In the genomic region with DNA sequence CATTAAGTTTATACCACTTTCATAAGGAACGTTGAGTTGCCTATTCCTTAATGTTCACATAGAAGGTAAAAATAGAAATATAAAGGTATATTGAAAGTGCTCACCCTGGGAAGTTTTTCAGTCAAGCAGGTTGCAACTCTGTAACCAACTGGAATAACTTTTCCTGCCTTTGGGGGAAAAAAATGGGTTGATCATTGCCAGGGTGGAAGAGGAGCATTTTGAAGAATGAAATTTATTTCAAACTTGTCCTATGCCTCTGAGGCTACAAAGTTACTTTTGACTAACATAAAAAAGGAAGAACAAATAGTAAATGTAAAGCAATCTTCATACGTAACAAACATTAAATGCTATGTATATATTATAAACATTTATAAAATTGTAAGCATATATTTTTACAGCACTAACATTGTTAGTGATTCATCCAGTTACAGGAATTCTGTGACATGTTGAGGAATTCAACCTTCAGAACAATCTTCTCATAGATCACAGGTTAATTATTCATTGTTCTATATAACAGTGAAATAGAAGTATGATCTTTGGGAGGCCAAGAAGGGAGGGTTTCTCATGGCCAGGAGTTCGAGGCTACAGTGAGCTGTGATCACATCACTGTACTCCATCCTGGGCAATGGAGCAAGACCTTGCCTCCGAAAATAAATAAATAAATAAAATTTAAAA, we compare ENCODE assay signal across 25 cellular contexts. TPM values are rescaled to one million over a fixed set of nuclear protein-coding genes. Genes with fewer than 3 reads are reported as not detected.
DNase-seq lines count a peak whose midpoint lies in the region; ATAC-seq, FAIRE-seq and TF ChIP-seq lines count a peak whose summit lies in the region.
"Had no signal": no experiment of that assay in that cellular context is flagged by ENCODE, and none has a peak within 500 bp of the region (broad histone marks: within the 10 kb centered on the region; RNA-seq: fewer than 3 reads in every experiment).

No MANE protein-coding gene starts in this region.

- H3K9me2 ChIP-seq in PC-3 (replicated peaks; ENCODE audit: low read length): no peaks in the 10 kb centered on the region

- H3K9ac ChIP-seq in PC-3 (ENCODE audit: low read length): no peak overlapping the region
- H3K9ac ChIP-seq: BLaER1 treated with 17β-estradiol and CSF1 and Interleukin-3, amounts not matched to agents 10 nM and 100 nM had no signal

- TF ChIP-seq POLR2A in A549 (IDR thresholded peaks at IDR 0.05; ENCODE audit: low read length): no peak

- no peak for TF ChIP-seq EP300 in A549 (IDR thresholded peaks at IDR 0.05)

- H3K79me2 ChIP-seq in PC-3 (ENCODE audit: low read length): no peaks in the 10 kb centered on the region

- TF ChIP-seq RAD21 in A549 (conservative IDR thresholded peaks at IDR 0.05 in 1 of 2, IDR thresholded peaks at IDR 0.05 in 1 of 2): no peak

- H3K36me3 ChIP-seq in PC-3 (ENCODE audit: low read depth, low read length): no peaks in the 10 kb centered on the region
- no peaks in the 10 kb centered on the region for H3K36me3 ChIP-seq in kidney epithelial cell (ENCODE audit: control insufficient read depth, insufficient read depth, low read length)
- no peaks in the 10 kb centered on the region for H3K36me3 ChIP-seq in lower lobe of right lung
- H3K36me3 ChIP-seq: BLaER1 treated with 17β-estradiol and CSF1 and Interleukin-3, amounts not matched to agents 10 nM and 100 nM had no signal

- DNase-seq in A549 (ENCODE audit: low read depth in 1 of 2, low spot score in 1 of 2) (peak in 1 of 2 experiments; percentile 19), PC-3 (no peak), kidney epithelial cell (ENCODE audit: low read depth) (peak; percentile 32), renal cortical epithelial cell (ENCODE audit: low read depth) (peak; percentile 91), lower lobe of right lung (no peak)
- DNase-seq: CD4-positive, CD25-positive, alpha-beta regulatory T cell; CD8-positive, alpha-beta memory T cell; COR-L47; DMS 273 treated with DMSO at 0.1 percent for 48 hours; DMS53; DND-41; EL; GOT3; H7; HFFc6; IMR-90 had no signal

- BruUV-seq in PC-3 (replicated peaks; lab: Mats Ljungman, UMichigan): no TSS peak

- intact Hi-C loops in PC-3 (cut with micrococcal nuclease) (no loop called here), lower lobe of right lung (cut with DNase I) (no loop called here)

- H3K4me2 ChIP-seq in A549 (peak overlapping the region; percentile 59), PC-3 (ENCODE audit: low read length) (no peak overlapping the region)
- H3K4me2 ChIP-seq: BLaER1 treated with 17β-estradiol and CSF1 and Interleukin-3, amounts not matched to agents 10 nM and 100 nM had no signal

- POLR2A ChIA-PET in A549 (lab: Yijun Ruan, JAX): no interaction called here
- POLR2A ChIA-PET in PC-3 (lab: Charles Lee; ENCODE audit: unreplicated experiment): no interaction called here

- WGBS in A549 (ENCODE audit: missing lambda C conversion rate): 18% methylated on average over 4 of the region's 4 CpGs

- H3K27me3 ChIP-seq in PC-3 (ENCODE audit: low read length) (no peaks in the 10 kb centered on the region), kidney epithelial cell (ENCODE audit: control insufficient read depth, insufficient read depth, low read length) (no peaks in the 10 kb centered on the region), lower lobe of right lung (ENCODE audit: low read depth) (no peaks in the 10 kb centered on the region)
- H3K27me3 ChIP-seq: BLaER1 treated with 17β-estradiol and CSF1 and Interleukin-3, amounts not matched to agents 10 nM and 100 nM had no signal

- no peak for TF ChIP-seq CTCF in A549 (IDR thresholded peaks at IDR 0.05)
- no peak for TF ChIP-seq CTCF in PC-3 (conservative IDR thresholded peaks at IDR 0.05; ENCODE audit: low read depth, low read length)
- no peak for TF ChIP-seq CTCF in kidney epithelial cell (IDR thresholded peaks at IDR 0.05; ENCODE audit: insufficient read depth, low read length, poor library complexity, severe bottlenecking)
- TF ChIP-seq CTCF in lower lobe of right lung (IDR thresholded peaks at IDR 0.05): no peak

- CTCF ChIA-PET in A549 (lab: Yijun Ruan, JAX): no interaction called here
- CTCF ChIA-PET in PC-3 (lab: Charles Lee): no interaction called here

- H3K4me1 ChIP-seq in A549 (peaks cover 21% of the 10 kb centered on the region), PC-3 (ENCODE audit: insufficient read depth, low read length) (no peaks in the 10 kb centered on the region), lower lobe of right lung (no peaks in the 10 kb centered on the region)
- H3K4me1 ChIP-seq: BLaER1 treated with 17β-estradiol and CSF1 and Interleukin-3, amounts not matched to agents 10 nM and 100 nM had no signal

- no peak for FAIRE-seq in A549 (lab: Jason Lieb, UNC)
- FAIRE-seq: GM12891, HTR-8/SVneo had no signal

- ATAC-seq in A549 (peak in 1 of 2 experiments; percentile 44; a peak in 2 of 6 replicates), PC-3 (peak; percentile 38; the same call in 1 of the 2 replicates), lower lobe of right lung (no peak), GM19035 (IDR thresholded peaks at IDR 0.05; ENCODE audit: unreplicated experiment) (no peak), GM21390 (IDR thresholded peaks at IDR 0.05; ENCODE audit: unreplicated experiment) (no peak)
- ATAC-seq: HCT116 had no signal

- H3F3A ChIP-seq in PC-3 (ENCODE audit: low read length, unreplicated experiment): no peaks in the 10 kb centered on the region

- H3K4me3 ChIP-seq in A549: no peak overlapping the region
- H3K4me3 ChIP-seq in PC-3 (ENCODE audit: low read length): no peak overlapping the region
- H3K4me3 ChIP-seq in kidney epithelial cell (ENCODE audit: low read depth, low read length): peak overlapping the region; percentile 7
- no peak overlapping the region for H3K4me3 ChIP-seq in lower lobe of right lung
- H3K4me3 ChIP-seq: BLaER1 treated with 17β-estradiol and CSF1 and Interleukin-3, amounts not matched to agents 10 nM and 100 nM had no signal

- H3K9me3 ChIP-seq in A549 (no peaks in the 10 kb centered on the region), PC-3 (ENCODE audit: low read length) (no peaks in the 10 kb centered on the region), lower lobe of right lung (no peaks in the 10 kb centered on the region)
- H3K9me3 ChIP-seq: BLaER1 treated with 17β-estradiol and CSF1 and Interleukin-3, amounts not matched to agents 10 nM and 100 nM had no signal

- H4K20me1 ChIP-seq in PC-3 (ENCODE audit: low read length): no peaks in the 10 kb centered on the region
- H4K20me1 ChIP-seq: BLaER1 treated with 17β-estradiol and CSF1 and Interleukin-3, amounts not matched to agents 10 nM and 100 nM had no signal

- no peak overlapping the region for H2AFZ ChIP-seq in PC-3 (ENCODE audit: low read length)

- H3K27ac ChIP-seq in A549 (peak overlapping the region; percentile 55 to 80; a peak in 5 of 6 replicates), PC-3 (ENCODE audit: low read length) (no peak overlapping the region), lower lobe of right lung (no peak overlapping the region)
- H3K27ac ChIP-seq: 22Rv1; BLaER1 treated with 17β-estradiol and CSF1 and Interleukin-3, amounts not matched to agents 10 nM and 100 nM had no signal

TF ChIP-seq in A549, 52 proteins besides CTCF, POLR2A, EP300 and RAD21:
- TF ChIP-seq HOXA7 (CRISPR knock-in tag; IDR thresholded peaks at IDR 0.05) (no peak), MAZ (IDR thresholded peaks at IDR 0.05; ENCODE audit: borderline replicate concordance, low read depth, low read length) (no peak), CEBPB (IDR thresholded peaks at IDR 0.05) (no peak), CBX2 (IDR thresholded peaks at IDR 0.05; ENCODE audit: borderline replicate concordance, low read depth) (no peak), HEYL (CRISPR knock-in tag; IDR thresholded peaks at IDR 0.05) (no peak), RCOR1 (IDR thresholded peaks at IDR 0.05; ENCODE audit: low read depth, low read length) (no peak)
- TF ChIP-seq, protein P1, sequence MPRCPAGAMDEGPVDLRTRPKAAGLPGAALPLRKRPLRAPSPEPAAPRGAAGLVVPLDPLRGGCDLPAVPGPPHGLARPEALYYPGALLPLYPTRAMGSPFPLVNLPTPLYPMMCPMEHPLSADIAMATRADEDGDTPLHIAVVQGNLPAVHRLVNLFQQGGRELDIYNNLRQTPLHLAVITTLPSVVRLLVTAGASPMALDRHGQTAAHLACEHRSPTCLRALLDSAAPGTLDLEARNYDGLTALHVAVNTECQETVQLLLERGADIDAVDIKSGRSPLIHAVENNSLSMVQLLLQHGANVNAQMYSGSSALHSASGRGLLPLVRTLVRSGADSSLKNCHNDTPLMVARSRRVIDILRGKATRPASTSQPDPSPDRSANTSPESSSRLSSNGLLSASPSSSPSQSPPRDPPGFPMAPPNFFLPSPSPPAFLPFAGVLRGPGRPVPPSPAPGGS (IDR thresholded peaks at IDR 0.05): no peak

RNA-seq across cellular contexts. Expression of a gene that starts 13.5 kb away (rescaled TPM):
- polyA plus RNA-seq in A549 (2011; rRNA removed) (1.9 and 2.1 TPM in 2 replicates), A549 (2017; fragmentation: RNase III; extraction: RNeasy Plus Mini Kit Qiagen cat#74134 plus additional on column Dnase treatment) (2.1 to 2.8 TPM (median 2.7 TPM) in 3 replicates)
- 0.52 and 0.67 TPM in 2 replicates for polyA plus RNA-seq in A549 (2012; cell fraction: cytosol; rRNA removed)
- 0.29 and 0.92 TPM in 2 replicates for polyA plus RNA-seq in A549 (2012; cell fraction: nucleus; rRNA removed)
- polyA minus RNA-seq in A549 (2011; rRNA and poly(A)+ RNA removed): 1.4 and 1.7 TPM in 2 replicates
- total RNA-seq in PC-3 (2014; rRNA removed) (not detected in 2 replicates), kidney epithelial cell (0.33 and 1.5 TPM in 2 replicates), renal cortical epithelial cell (8.1 and 8.7 TPM in 2 replicates), lower lobe of right lung (5.6 TPM)
- total RNA-seq: A673, G401 had no signal
- polyA plus RNA-seq: CD8-positive, alpha-beta memory T cell had no signal

RNA-seq across cellular contexts. Expression of a gene that starts 26.4 kb away (rescaled TPM):
- polyA plus RNA-seq in A549 (2011; rRNA removed) (51.5 and 66.6 TPM in 2 replicates), A549 (2017; fragmentation: RNase III; extraction: RNeasy Plus Mini Kit Qiagen cat#74134 plus additional on column Dnase treatment) (41.2 to 43.9 TPM (median 43.2 TPM) in 3 replicates)
- 15.3 and 16.9 TPM in 2 replicates for polyA plus RNA-seq in A549 (2012; cell fraction: cytosol; rRNA removed)
- 6.9 and 7.7 TPM in 2 replicates for polyA plus RNA-seq in A549 (2012; cell fraction: nucleus; rRNA removed)
- 13.4 and 14.3 TPM in 2 replicates for polyA minus RNA-seq in A549 (2011; rRNA and poly(A)+ RNA removed)
- total RNA-seq in PC-3 (2014; rRNA removed) (61.3 and 86.8 TPM in 2 replicates), kidney epithelial cell (53.1 and 59.7 TPM in 2 replicates), renal cortical epithelial cell (87.3 and 105 TPM in 2 replicates), lower lobe of right lung (68.9 TPM)

Comparison
In these comparisons a context has a peak if more than half of its experiments do, and no peak if none do; other contexts are left out.
1. DNase-seq: peak in kidney epithelial cell (single experiment) and renal cortical epithelial cell (single experiment); none in PC-3 (single experiment) and lower lobe of right lung (single experiment).
2. H3K27ac ChIP-seq: peak in A549 (2 of 2); none in PC-3 (single experiment) and lower lobe of right lung (single experiment).